14 cellular contexts compared by ENCODE assay signal in genomic region chr16:11706180-11706742, GRCh38. TPM values are rescaled to one million over a fixed set of nuclear protein-coding genes. Genes with fewer than 3 reads are reported as not detected.
DNase-seq lines count a peak whose midpoint lies in the region; ATAC-seq and TF ChIP-seq lines count a peak whose summit lies in the region.
"Had no signal": no experiment of that assay in that cellular context is flagged by ENCODE, and none has a peak within 500 bp of the region (broad histone marks: within the 10 kb centered on the region; RNA-seq: fewer than 3 reads in every experiment).

No MANE protein-coding gene starts in this region.

- no peaks in the 10 kb centered on the region for H3K4me1 ChIP-seq in CD4-positive, CD25-positive, alpha-beta regulatory T cell (ENCODE audit: control insufficient read depth, insufficient read depth, low read length, poor library complexity, severe bottlenecking)
- H3K4me1 ChIP-seq in OCI-LY7 (ENCODE audit: insufficient read depth, low read length, poor library complexity, severe bottlenecking), result peaks cover 29% of the 10 kb centered on the region

- peaks cover 21 to 44% (median 37%) of the 10 kb centered on the region in 4 donors for H3K4me1 Mint-ChIP-seq in CD4-positive, CD25-positive, alpha-beta regulatory T cell
- no peaks in the 10 kb centered on the region for H3K4me1 Mint-ChIP-seq in endothelial cell (ENCODE audit: unreplicated experiment)

- no peaks in the 10 kb centered on the region for H3K27me3 Mint-ChIP-seq in CD4-positive, CD25-positive, alpha-beta regulatory T cell
- no peaks in the 10 kb centered on the region for H3K27me3 Mint-ChIP-seq in endothelial cell (ENCODE audit: unreplicated experiment)
- H3K27me3 Mint-ChIP-seq: central memory CD8-positive, alpha-beta T cell had no signal

- intact Hi-C loops in OCI-LY7 (cut with micrococcal nuclease; ENCODE audit: unreplicated experiment) (no loop called here), left colon (cut with DNase I, micrococcal nuclease) (no loop called here)

- no peaks in the 10 kb centered on the region for H3K9me3 ChIP-seq in CD4-positive, CD25-positive, alpha-beta regulatory T cell (ENCODE audit: control insufficient read depth in 2 of 2, low read length in 2 of 2)
- H3K9me3 ChIP-seq in OCI-LY7 (ENCODE audit: low read length), result no peaks in the 10 kb centered on the region
- H3K9me3 ChIP-seq: SK-N-SH had no signal

- POLR2A ChIA-PET in OCI-LY7 (lab: Charles Lee), result interaction anchor here (0.6 kb wide), 1 partner anchor 216 kb away, joined by 3 read pairs; no protein-coding TSS in a partner anchor

- H3K4me3 ChIP-seq in CD4-positive, CD25-positive, alpha-beta regulatory T cell (ENCODE audit: low read depth, low read length), result no peak overlapping the region
- no peak overlapping the region for H3K4me3 ChIP-seq in OCI-LY7 (ENCODE audit: low read depth, low read length, poor library complexity, severe bottlenecking)

- H3K4me3 Mint-ChIP-seq in CD4-positive, CD25-positive, alpha-beta regulatory T cell, result no peak overlapping the region
- H3K4me3 Mint-ChIP-seq in endothelial cell (ENCODE audit: unreplicated experiment), result no peak overlapping the region
- H3K4me3 Mint-ChIP-seq: central memory CD8-positive, alpha-beta T cell had no signal

- no peaks in the 10 kb centered on the region for H4K20me1 ChIP-seq in OCI-LY7 (ENCODE audit: insufficient read depth, low read length)

- no peak for DNase-seq in CD4-positive, CD25-positive, alpha-beta regulatory T cell
- peak; percentile 45 for DNase-seq in OCI-LY7 (ENCODE audit: low spot score)
- no peak for DNase-seq in left colon
- no peak for DNase-seq in endothelial cell (ENCODE audit: low spot score)
- DNase-seq in GM10266 (ENCODE audit: extremely low spot score), result no peak
- DNase-seq in stimulated activated CD4-positive, alpha-beta T cell treated with anti-CD3 and anti-CD28 coated beads, Interleukin-4, amount 100 ng/mL, for 4 hours, result no peak
- DNase-seq: DMS 273 treated with DMSO at 0.1 percent for 48 hours, H7, NCI-H1092, NCI-H524 treated with DMSO at 0.1 percent for 48 hours, SK-N-SH had no signal

- H2AFZ ChIP-seq in OCI-LY7 (ENCODE audit: low read length), result no peak overlapping the region

- peaks cover 0 to 2% (median 0%) of the 10 kb centered on the region in 7 donors for H3K9me3 Mint-ChIP-seq in CD4-positive, CD25-positive, alpha-beta regulatory T cell
- no peaks in the 10 kb centered on the region for H3K9me3 Mint-ChIP-seq in endothelial cell (ENCODE audit: unreplicated experiment)
- H3K9me3 Mint-ChIP-seq: central memory CD8-positive, alpha-beta T cell had no signal

- H3K9me2 ChIP-seq in OCI-LY7 (ENCODE audit: insufficient read depth, low read length), result no peaks in the 10 kb centered on the region
- H3K9me2 ChIP-seq: SK-N-SH had no signal

- no peaks in the 10 kb centered on the region for H3K79me2 ChIP-seq in OCI-LY7 (ENCODE audit: insufficient read depth, low read depth, low read length)

- ATAC-seq in CD4-positive, CD25-positive, alpha-beta regulatory T cell (ENCODE audit: low read depth in 2 of 2), result no peak
- peak; percentile 40 for ATAC-seq in GM21529 (IDR thresholded peaks at IDR 0.05; ENCODE audit: unreplicated experiment)
- ATAC-seq in left colon, result peak; percentile 22
- no peak for ATAC-seq in GM21723 (IDR thresholded peaks at IDR 0.05; ENCODE audit: unreplicated experiment)

- TF ChIP-seq CTCF in OCI-LY7 (conservative IDR thresholded peaks at IDR 0.05; ENCODE audit: low read length) (no peak), endothelial cell (IDR thresholded peaks at IDR 0.05; ENCODE audit: unreplicated experiment) (no peak), GM10266 (IDR thresholded peaks at IDR 0.05; ENCODE audit: control insufficient read depth, insufficient read depth, low read depth, missing control alignments) (no peak)

- H3K27ac ChIP-seq in CD4-positive, CD25-positive, alpha-beta regulatory T cell (ENCODE audit: insufficient read depth, low read length, poor library complexity, severe bottlenecking), result no peak overlapping the region
- H3K27ac ChIP-seq in OCI-LY7 (ENCODE audit: low read depth, low read length, poor library complexity, severe bottlenecking), result no peak overlapping the region

- H3K4me2 ChIP-seq in OCI-LY7 (ENCODE audit: low read length), result peak overlapping the region; percentile 8; the same call in 1 of the 2 replicates
- H3K4me2 ChIP-seq: SK-N-SH had no signal

- no TSS peak for BruUV-seq in OCI-LY7 (replicated peaks; lab: Mats Ljungman, UMichigan)

- no peaks in the 10 kb centered on the region for H3K27me3 ChIP-seq in CD4-positive, CD25-positive, alpha-beta regulatory T cell (ENCODE audit: control insufficient read depth, insufficient read depth, low read length)

- H3K36me3 Mint-ChIP-seq in CD4-positive, CD25-positive, alpha-beta regulatory T cell, result peaks cover 46% of the 10 kb centered on the region
- no peaks in the 10 kb centered on the region for H3K36me3 Mint-ChIP-seq in endothelial cell (ENCODE audit: low read depth, unreplicated experiment)

- H3K27ac Mint-ChIP-seq in CD4-positive, CD25-positive, alpha-beta regulatory T cell, result peak overlapping the region in 2 of 3 donors; percentile 8 to 11
- no peak overlapping the region for H3K27ac Mint-ChIP-seq in endothelial cell (ENCODE audit: unreplicated experiment)

- H3K36me3 ChIP-seq in CD4-positive, CD25-positive, alpha-beta regulatory T cell (ENCODE audit: control insufficient read depth, insufficient read depth, low read length), result peaks cover 46% of the 10 kb centered on the region
- H3K36me3 ChIP-seq in OCI-LY7 (ENCODE audit: insufficient read depth, low read length), result peaks cover 86% of the 10 kb centered on the region

- CTCF ChIA-PET in OCI-LY7 (lab: Charles Lee; ENCODE audit: unreplicated experiment), result no interaction called here

RNA-seq across cellular contexts. Expression of gene TXNDC11, which starts 36.4 kb away (rescaled TPM):
- 178 TPM for total RNA-seq in CD4-positive, CD25-positive, alpha-beta regulatory T cell
- 10 to 100 TPM; 64.9 to 77.2 (median 70.0) TPM for polyA plus RNA-seq in CD4-positive, CD25-positive, alpha-beta regulatory T cell
- total RNA-seq in OCI-LY7 (2014; rRNA removed; shearing (Covaris generic)), result 79.8 and 96.0 TPM in 2 replicates
- 88.6 and 96.7 TPM in 2 replicates for total RNA-seq in OCI-LY7 (2022)
- total RNA-seq in left colon, result 10 to 100 TPM; 67.4 TPM
- 19.6 TPM for total RNA-seq in endothelial cell (ENCODE audit: unreplicated experiment)

RNA-seq across cellular contexts. Expression of gene SNN, which starts 38.0 kb away (rescaled TPM):
- total RNA-seq in CD4-positive, CD25-positive, alpha-beta regulatory T cell, result 27.5 TPM
- polyA plus RNA-seq in CD4-positive, CD25-positive, alpha-beta regulatory T cell, result 10 to 100 TPM; 14.5 to 31.2 (median 23.8) TPM
- total RNA-seq in OCI-LY7 (2014; rRNA removed; shearing (Covaris generic)), result 28.3 and 31.8 TPM in 2 replicates
- 27.8 and 31.6 TPM in 2 replicates for total RNA-seq in OCI-LY7 (2022)
- 1 to 10 TPM; 2.4 to 7.6 TPM for total RNA-seq in left colon
- 163 TPM for total RNA-seq in endothelial cell (ENCODE audit: unreplicated experiment)

Comparison
In these comparisons a context has a peak if more than half of its experiments do, and no peak if none do; other contexts are left out.
1. ATAC-seq: peak in GM21529 (single experiment) and left colon (single experiment); none in CD4-positive, CD25-positive, alpha-beta regulatory T cell (0 of 2) and GM21723 (single experiment).